26 cellular contexts compared by ENCODE assay signal in the genomic region with DNA sequence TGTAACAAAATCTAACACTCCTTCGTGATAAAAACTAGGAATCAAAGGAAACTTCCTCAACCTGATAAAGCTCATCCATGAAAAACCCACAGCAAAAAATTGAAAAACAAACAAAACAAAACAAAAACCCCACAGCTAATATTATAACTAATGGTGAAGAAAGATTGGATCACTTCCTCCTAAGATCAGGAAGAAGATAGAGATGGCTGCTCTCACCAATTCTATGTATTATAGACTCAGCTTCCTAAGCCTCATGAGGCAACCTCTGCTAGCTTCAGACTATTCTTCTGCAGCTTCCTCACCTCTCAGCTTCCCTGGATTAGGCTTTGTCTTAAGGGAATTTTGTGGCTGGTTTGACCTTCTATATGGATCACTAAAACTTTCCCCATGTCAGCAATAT. TPM values are rescaled to one million over a fixed set of nuclear protein-coding genes. Genes with fewer than 3 reads are reported as not detected.
A peak's percentile ranks its signal among the peaks of the same experiment; 100 is the strongest.
DNase-seq lines count a peak whose midpoint lies in the region; ATAC-seq, FAIRE-seq and TF ChIP-seq lines count a peak whose summit lies in the region.
"Had no signal": no experiment of that assay in that cellular context is flagged by ENCODE, and none has a peak within 500 bp of the region (broad histone marks: within the 10 kb centered on the region; RNA-seq: fewer than 3 reads in every experiment).

No MANE protein-coding gene starts in this region.

- no peak overlapping the region for H3K4me3 Mint-ChIP-seq in dendritic cell treated with granulocyte-macrophage colony-stimulating factor and Interleukin-4, amounts not matched to agents 40 ng/mL and 50 ng/mL, for 4 days
- H3K4me3 Mint-ChIP-seq: nephron progenitor cell had no signal

- ATAC-seq in GM21723 (IDR thresholded peaks at IDR 0.05; ENCODE audit: unreplicated experiment) (peak; percentile 39), HG03378 (IDR thresholded peaks at IDR 0.05; ENCODE audit: unreplicated experiment) (peak; percentile 9)
- ATAC-seq: activated CD4-positive, CD25-positive, alpha-beta regulatory T cell treated with anti-CD3 and anti-CD28 coated beads, Interleukin-2, amount 50 U/mL, for 24 hours; left colon; stimulated activated naive CD8-positive, alpha-beta T cell treated with anti-CD3 and anti-CD28 coated beads, Interleukin-15, Interleukin-2, amounts not matched to agents 100 U/mL and 50 U/mL, for 24 hours had no signal

- H3K27ac Mint-ChIP-seq in dendritic cell treated with granulocyte-macrophage colony-stimulating factor and Interleukin-4, amounts not matched to agents 40 ng/mL and 50 ng/mL, for 4 days, result peak overlapping the region; percentile 37
- H3K27ac Mint-ChIP-seq: nephron progenitor cell had no signal

- DNase-seq in GM19239 (ENCODE audit: insufficient read length, low spot score), result no peak
- no peak for DNase-seq in brain microvascular endothelial cell
- no peak for DNase-seq in globus pallidus (ENCODE audit: low spot score)
- no peak for DNase-seq in HT-29 (ENCODE audit: low spot score)
- no peak for DNase-seq in coronary artery (ENCODE audit: low spot score)
- DNase-seq: activated CD8-positive, alpha-beta memory T cell treated with anti-CD3 and anti-CD28 coated beads for 24 hours; activated naive CD4-positive, alpha-beta T cell treated with anti-CD3 and anti-CD28 coated beads, Interleukin-2, amount 50 U/mL, for 16 hours; activated T-cell treated with anti-CD3 and anti-CD28 coated beads, Interleukin-2, amount 50 U/mL, for 48 hours; effector memory CD4-positive, alpha-beta T cell; GM23248; left colon; NCI-H1105; NCI-H510A treated with DMSO at 0.1 percent for 48 hours; nephron progenitor cell; OCI-M1; SJCRH30; stimulated activated CD4-positive, alpha-beta T cell treated with anti-CD3 and anti-CD28 coated beads, Interleukin-2, amount 100 ng/mL, for 24 hours; stimulated activated naive CD8-positive, alpha-beta T cell treated with anti-CD3 and anti-CD28 coated beads, Interleukin-15, Interleukin-2, amounts not matched to agents 100 U/mL and 50 U/mL, for 24 hours; trophoblast cell had no signal

- TF ChIP-seq CTCF in brain microvascular endothelial cell (IDR thresholded peaks at IDR 0.05; ENCODE audit: low read depth, low read length, missing control alignments) (no peak), coronary artery (IDR thresholded peaks at IDR 0.05) (no peak)

- no peaks in the 10 kb centered on the region for H3K36me3 ChIP-seq in brain microvascular endothelial cell (replicated peaks)
- H3K36me3 ChIP-seq: ascending aorta, prostate gland, SJCRH30 had no signal

- H3K36me3 Mint-ChIP-seq in dendritic cell treated with granulocyte-macrophage colony-stimulating factor and Interleukin-4, amounts not matched to agents 40 ng/mL and 50 ng/mL, for 4 days (ENCODE audit: low read depth), result no peaks in the 10 kb centered on the region

- no peaks in the 10 kb centered on the region for H3K27me3 Mint-ChIP-seq in dendritic cell treated with granulocyte-macrophage colony-stimulating factor and Interleukin-4, amounts not matched to agents 40 ng/mL and 50 ng/mL, for 4 days

- no peak overlapping the region for H3K4me3 ChIP-seq in brain microvascular endothelial cell (ENCODE audit: low read depth, low read length)
- no peak overlapping the region for H3K4me3 ChIP-seq in coronary artery
- H3K4me3 ChIP-seq: ascending aorta, GM23248, prostate gland, SJCRH30 had no signal

- peaks cover 11% of the 10 kb centered on the region for H3K9me3 Mint-ChIP-seq in dendritic cell treated with granulocyte-macrophage colony-stimulating factor and Interleukin-4, amounts not matched to agents 40 ng/mL and 50 ng/mL, for 4 days

- intact Hi-C loops in dendritic cell treated with granulocyte-macrophage colony-stimulating factor and Interleukin-4, amounts not matched to agents 40 ng/mL and 50 ng/mL, for 4 days (cut with micrococcal nuclease), result no loop called here

- H3K27ac ChIP-seq in brain microvascular endothelial cell, result no peak overlapping the region
- no peak overlapping the region for H3K27ac ChIP-seq in coronary artery
- H3K27ac ChIP-seq: ascending aorta, GM23248, KMS-11, prostate gland, SJCRH30 had no signal

- in situ Hi-C loops in brain microvascular endothelial cell (cut with HindIII; ENCODE audit: low pct_ligation_motif_present, low sequenced_read_pairs), result no loop called here

- peak; percentile 44 for FAIRE-seq in GM19239 (lab: Jason Lieb, UNC)

- H3K4me1 Mint-ChIP-seq in dendritic cell treated with granulocyte-macrophage colony-stimulating factor and Interleukin-4, amounts not matched to agents 40 ng/mL and 50 ng/mL, for 4 days (ENCODE audit: low read depth), result peaks cover 17% of the 10 kb centered on the region
- H3K4me1 Mint-ChIP-seq: nephron progenitor cell had no signal

- H3K27me3 ChIP-seq in brain microvascular endothelial cell (replicated peaks), result no peaks in the 10 kb centered on the region
- H3K27me3 ChIP-seq: ascending aorta, SJCRH30 had no signal

RNA-seq across cellular contexts. Expression of gene PHAX, which starts 40.1 kb away (rescaled TPM):
- 14.8 and 20.3 TPM in 2 replicates for total RNA-seq in HT-29 (2014; rRNA removed; shearing (Covaris generic))

RNA-seq across cellular contexts. Expression of gene ALDH7A1, which starts 45.8 kb away (rescaled TPM):
- 14.1 and 15.2 TPM in 2 replicates for total RNA-seq in HT-29 (2014; rRNA removed; shearing (Covaris generic))
